Comparison of ENCODE assay signal across 8 cellular contexts in the genomic region with DNA sequence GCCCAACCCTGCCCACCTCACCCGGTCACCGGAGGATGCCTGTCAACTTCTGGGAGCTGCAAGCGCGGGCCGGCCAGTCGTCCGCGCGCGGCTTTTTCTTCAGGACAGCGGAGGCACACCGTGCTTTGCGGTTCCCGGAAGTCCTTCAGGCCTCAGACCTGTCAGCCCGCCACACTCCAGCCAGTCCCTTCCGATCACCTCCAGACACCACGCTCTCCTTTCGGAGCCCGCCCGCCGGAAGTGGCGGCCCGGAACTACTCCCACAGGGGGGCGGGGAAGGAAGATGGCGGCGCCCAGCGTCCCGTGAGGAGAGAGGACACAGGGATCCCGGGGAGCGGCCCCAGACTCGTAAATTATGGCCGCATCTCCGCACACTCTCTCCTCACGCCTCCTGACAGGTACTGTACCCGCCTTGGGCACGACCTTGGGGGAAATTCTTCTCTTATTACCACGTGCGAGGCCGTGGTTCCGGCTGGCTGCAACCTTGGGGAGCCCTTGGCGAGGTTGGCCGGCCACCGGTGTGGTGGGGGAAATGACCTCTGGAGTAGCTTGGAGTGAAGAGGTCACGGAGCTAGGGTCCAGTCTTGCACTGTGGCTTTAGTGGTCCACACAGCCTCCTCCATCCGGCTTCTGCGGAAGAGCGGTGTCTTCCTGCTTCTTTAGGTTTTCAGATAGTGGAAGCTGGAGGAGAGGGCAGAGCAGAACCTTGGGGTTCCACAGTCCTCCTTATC. TPM values are rescaled to one million over a fixed set of nuclear protein-coding genes. Genes with fewer than 3 reads are reported as not detected.
DNase-seq lines count a peak whose midpoint lies in the region; ATAC-seq and TF ChIP-seq lines count a peak whose summit lies in the region.

TSS of gene COX10 (plus strand) at position 254 of the 731 bp plus-strand sequence. CDS start at position 356, 102 bp downstream.

- intact Hi-C loops in PC-9 (cut with micrococcal nuclease; ENCODE audit: unreplicated experiment) = loop anchor here (2.0 kb wide), 1 partner anchor 137 kb away; no protein-coding TSS in a partner anchor

- H3K9me3 ChIP-seq in PC-9 (ENCODE audit: insufficient read depth, low read depth) = no peaks in the 10 kb centered on the region
- no peaks in the 10 kb centered on the region for H3K9me3 ChIP-seq in esophagus (ENCODE audit: control insufficient read depth in 2 of 2, insufficient read depth in 1 of 2, low read depth in 1 of 2, low read length in 1 of 2)
- H3K9me3 ChIP-seq in mucosa of stomach (ENCODE audit: control insufficient read depth, low read length) = no peaks in the 10 kb centered on the region

- peak; percentile 99 for ATAC-seq in GM21528 (IDR thresholded peaks at IDR 0.05; ENCODE audit: low FRiP score, unreplicated experiment)

- H3K36me3 ChIP-seq in PC-9 (ENCODE audit: low read depth) (no peaks in the 10 kb centered on the region), esophagus (ENCODE audit: control insufficient read depth in 2 of 2, insufficient read depth in 2 of 2, low read length in 1 of 2) (no peaks in the 10 kb centered on the region), mucosa of stomach (ENCODE audit: control insufficient read depth, insufficient read depth, low read length) (no peaks in the 10 kb centered on the region)

- H3K27me3 ChIP-seq in PC-9 (ENCODE audit: insufficient read depth, low read depth) (no peaks in the 10 kb centered on the region), esophagus (ENCODE audit: control insufficient read depth in 1 of 2, insufficient read depth in 2 of 2, low read length in 2 of 2) (no peaks in the 10 kb centered on the region), mucosa of stomach (ENCODE audit: control insufficient read depth, insufficient read depth, low read length) (no peaks in the 10 kb centered on the region)

- no peaks in the 10 kb centered on the region for H3F3A ChIP-seq in PC-9 (ENCODE audit: insufficient read depth, low read depth)

- H3K4me3 ChIP-seq in PC-9 (peak within 1 kb of the TSS; percentile 97), esophagus (ENCODE audit: low read depth in 1 of 2, low read length in 2 of 2) (peak within 1 kb of the TSS; percentile 94 to 98), mucosa of stomach (ENCODE audit: low read length) (peak within 1 kb of the TSS; percentile 99)

- H3K4me1 ChIP-seq in PC-9 (replicated peaks; ENCODE audit: insufficient read depth) (peaks cover 11% of the 10 kb centered on the region), esophagus (ENCODE audit: control insufficient read depth in 2 of 2, insufficient read depth in 2 of 2, low read length in 1 of 2) (no peaks in the 10 kb centered on the region), mucosa of stomach (ENCODE audit: control insufficient read depth, insufficient read depth, low read length) (peaks cover 15% of the 10 kb centered on the region)

- H3K9me2 ChIP-seq in PC-9 (ENCODE audit: insufficient read depth) = no peaks in the 10 kb centered on the region

- peak within 1 kb of the TSS; percentile 96 for H2AFZ ChIP-seq in PC-9

- peak within 1 kb of the TSS; percentile 92 for H3K9ac ChIP-seq in mucosa of stomach (ENCODE audit: low read length)

- BruUV-seq in PC-9 (replicated peaks; lab: Mats Ljungman, UMichigan) = TSS peak; percentile 53

- POLR2A ChIA-PET in PC-9 (lab: Charles Lee; ENCODE audit: unreplicated experiment) = interaction anchor here (0.6 kb wide), 1 partner anchor 1052 kb away, joined by 4 read pairs; the partner anchor contains the start of gene ELAC2

- H3K79me2 ChIP-seq in PC-9 (ENCODE audit: low read depth) = peaks cover 34% of the 10 kb centered on the region

- peak within 1 kb of the TSS; percentile 59 for H3K27ac ChIP-seq in PC-9
- peak within 1 kb of the TSS; percentile 74 to 81 for H3K27ac ChIP-seq in esophagus (ENCODE audit: low read depth in 2 of 2, low read length in 1 of 2)

- no peaks in the 10 kb centered on the region for H4K20me1 ChIP-seq in PC-9 (ENCODE audit: insufficient read depth)

- peak within 1 kb of the TSS; percentile 89 for H3K4me2 ChIP-seq in PC-9

- CTCF ChIA-PET in PC-9 (lab: Charles Lee) = no interaction called here

- WGBS in esophagus, 2 donors = 0% methylated on average over 46 to 47 of the region's 47 CpGs

- DNase-seq in DMS114 treated with DMSO at 0.1 percent for 48 hours (lab: John Stamatoyannopoulos, UW; ENCODE audit: unreplicated experiment) (peak; percentile 40), HuH-7.5 (ENCODE audit: low spot score) (peak; percentile 45), PC-9 (peak; percentile 76 to 89)
- DNase-seq in activated T-cell treated with anti-CD3 and anti-CD28 coated beads, Interleukin-2, amount 50 U/mL, for 1 hour = peak; percentile 86
- peak; percentile 69 to 75 for DNase-seq in stimulated activated CD8-positive, alpha-beta memory T cell treated with anti-CD3 and anti-CD28 coated beads, Interleukin-7, amount 100 ng/mL, for 1 hour (ENCODE audit: low read depth in 2 of 2)

- no peak for TF ChIP-seq CTCF in PC-9 (conservative IDR thresholded peaks at IDR 0.05)

RNA-seq across cellular contexts. Expression of gene COX10, which starts in this region (rescaled TPM):
- 16.2 and 22.6 TPM in 2 replicates for total RNA-seq in PC-9 (2021)
- 1 to 10 TPM; 6.8 to 9.7 TPM for polyA plus RNA-seq in esophagus

Comparison
In these comparisons a context has a peak if more than half of its experiments do, and no peak if none do; other contexts are left out.
1. Peak in every context shown above with its lines: DNase-seq, ATAC-seq, H3K4me3 ChIP-seq and H3K27ac ChIP-seq.